8 cellular contexts compared by ENCODE assay signal in genomic region chr14:53151523-53151866, GRCh38. TPM values are rescaled to one million over a fixed set of nuclear protein-coding genes. Genes with fewer than 3 reads are reported as not detected.
DNase-seq lines count a peak whose midpoint lies in the region; ATAC-seq and TF ChIP-seq lines count a peak whose summit lies in the region.

No MANE protein-coding gene starts in this region.

- H3K9me3 Mint-ChIP-seq in glutamatergic neuron (ENCODE audit: unreplicated experiment) = peaks cover 16% of the 10 kb centered on the region

- TF ChIP-seq CTCF in glutamatergic neuron (IDR thresholded peaks at IDR 0.05; ENCODE audit: partially characterized antibody, unreplicated experiment) = no peak

- H3K4me1 Mint-ChIP-seq in glutamatergic neuron (ENCODE audit: low read depth, unreplicated experiment) = peaks cover 23% of the 10 kb centered on the region

- ATAC-seq in GM18505 (IDR thresholded peaks at IDR 0.05; ENCODE audit: unreplicated experiment) (no peak), SK-N-SH treated with all-trans-retinoic acid at 6 μM for 48 hours (peak; percentile 32), GM21737 (IDR thresholded peaks at IDR 0.05; ENCODE audit: unreplicated experiment) (no peak)

- H3K27ac Mint-ChIP-seq in glutamatergic neuron (ENCODE audit: unreplicated experiment) = peak overlapping the region; percentile 88

- peak; percentile 36 for TF ChIP-seq POLR2A in GM18505 (IDR thresholded peaks at IDR 0.05; ENCODE audit: borderline replicate concordance, extremely low read depth, insufficient read depth, insufficient read length)

- H3K27me3 Mint-ChIP-seq in glutamatergic neuron (ENCODE audit: unreplicated experiment) = peaks cover 13% of the 10 kb centered on the region

- H3K36me3 Mint-ChIP-seq in glutamatergic neuron (ENCODE audit: unreplicated experiment) = peaks cover 4% of the 10 kb centered on the region

- peak overlapping the region; percentile 97 for H3K4me3 Mint-ChIP-seq in glutamatergic neuron (ENCODE audit: unreplicated experiment)

- DNase-seq in glutamatergic neuron (no peak), skeletal muscle cell (ENCODE audit: low read depth) (no peak), HPDE6-E6E7 (ENCODE audit: extremely low spot score) (no peak), NCI-H446 treated with DMSO at 0.1 percent for 48 hours (lab: John Stamatoyannopoulos, UW) (no peak)
- no peak for DNase-seq in central memory CD4-positive, alpha-beta T cell

- peak overlapping the region; percentile 84 for H3K4me3 ChIP-seq in skeletal muscle cell (ENCODE audit: low read depth, low read length)

TF ChIP-seq in SK-N-SH treated with all-trans-retinoic acid at 6 μM for 48 hours, 23 proteins besides CTCF, POLR2A, EP300 and RAD21:
- no peak for TF ChIP-seq TSHZ2 (CRISPR knock-in tag; IDR thresholded peaks at IDR 0.05)
- no peak for TF ChIP-seq ISL1 (CRISPR knock-in tag; IDR thresholded peaks at IDR 0.05)
- no peak for TF ChIP-seq ZFP3 (CRISPR knock-in tag; IDR thresholded peaks at IDR 0.05)
- no peak for TF ChIP-seq PATZ1 (CRISPR knock-in tag; IDR thresholded peaks at IDR 0.05; ENCODE audit: borderline replicate concordance)
- no peak for TF ChIP-seq ZNF8 (CRISPR knock-in tag; IDR thresholded peaks at IDR 0.05)
- TF ChIP-seq, protein P1, sequence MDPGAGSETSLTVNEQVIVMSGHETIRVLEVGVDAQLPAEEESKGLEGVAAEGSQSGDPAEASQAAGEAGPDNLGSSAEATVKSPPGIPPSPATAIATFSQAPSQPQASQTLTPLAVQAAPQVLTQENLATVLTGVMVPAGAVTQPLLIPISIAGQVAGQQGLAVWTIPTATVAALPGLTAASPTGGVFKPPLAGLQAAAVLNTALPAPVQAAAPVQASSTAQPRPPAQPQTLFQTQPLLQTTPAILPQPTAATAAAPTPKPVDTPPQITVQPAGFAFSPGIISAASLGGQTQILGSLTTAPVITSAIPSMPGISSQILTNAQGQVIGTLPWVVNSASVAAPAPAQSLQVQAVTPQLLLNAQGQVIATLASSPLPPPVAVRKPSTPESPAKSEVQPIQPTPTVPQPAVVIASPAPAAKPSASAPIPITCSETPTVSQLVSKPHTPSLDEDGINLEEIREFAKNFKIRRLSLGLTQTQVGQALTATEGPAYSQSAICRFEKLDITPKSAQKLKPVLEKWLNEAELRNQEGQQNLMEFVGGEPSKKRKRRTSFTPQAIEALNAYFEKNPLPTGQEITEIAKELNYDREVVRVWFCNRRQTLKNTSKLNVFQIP (CRISPR knock-in tag; IDR thresholded peaks at IDR 0.05; ENCODE audit: borderline replicate concordance, low read depth) = no peak
- no peak for TF ChIP-seq ZFP30 (CRISPR knock-in tag; IDR thresholded peaks at IDR 0.05)
- no peak for TF ChIP-seq BACH2 (CRISPR knock-in tag; IDR thresholded peaks at IDR 0.05; ENCODE audit: borderline replicate concordance)
- TF ChIP-seq, protein P2, sequence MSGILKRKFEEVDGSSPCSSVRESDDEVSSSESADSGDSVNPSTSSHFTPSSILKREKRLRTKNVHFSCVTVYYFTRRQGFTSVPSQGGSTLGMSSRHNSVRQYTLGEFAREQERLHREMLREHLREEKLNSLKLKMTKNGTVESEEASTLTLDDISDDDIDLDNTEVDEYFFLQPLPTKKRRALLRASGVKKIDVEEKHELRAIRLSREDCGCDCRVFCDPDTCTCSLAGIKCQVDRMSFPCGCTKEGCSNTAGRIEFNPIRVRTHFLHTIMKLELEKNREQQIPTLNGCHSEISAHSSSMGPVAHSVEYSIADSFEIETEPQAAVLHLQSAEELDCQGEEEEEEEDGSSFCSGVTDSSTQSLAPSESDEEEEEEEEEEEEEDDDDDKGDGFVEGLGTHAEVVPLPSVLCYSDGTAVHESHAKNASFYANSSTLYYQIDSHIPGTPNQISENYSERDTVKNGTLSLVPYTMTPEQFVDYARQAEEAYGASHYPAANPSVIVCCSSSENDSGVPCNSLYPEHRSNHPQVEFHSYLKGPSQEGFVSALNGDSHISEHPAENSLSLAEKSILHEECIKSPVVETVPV (CRISPR knock-in tag; IDR thresholded peaks at IDR 0.05) = no peak
- TF ChIP-seq ARNTL (CRISPR knock-in tag; IDR thresholded peaks at IDR 0.05; ENCODE audit: borderline replicate concordance, low read depth) = no peak
- TF ChIP-seq TCF4 (CRISPR knock-in tag; IDR thresholded peaks at IDR 0.05; ENCODE audit: borderline replicate concordance) = no peak
- TF ChIP-seq TOX (CRISPR knock-in tag; IDR thresholded peaks at IDR 0.05; ENCODE audit: borderline replicate concordance) = no peak
- no peak for TF ChIP-seq CREB5 (CRISPR knock-in tag; IDR thresholded peaks at IDR 0.05; ENCODE audit: low read depth)
- TF ChIP-seq ZC3H10 (CRISPR knock-in tag; IDR thresholded peaks at IDR 0.05) = no peak
- no peak for TF ChIP-seq ZNF565 (CRISPR knock-in tag; conservative IDR thresholded peaks at IDR 0.05; ENCODE audit: low read depth)
- TF ChIP-seq SNAI2 (CRISPR knock-in tag; IDR thresholded peaks at IDR 0.05) = no peak

RNA-seq across cellular contexts. Expression of gene DDHD1, which starts 1.6 kb away (rescaled TPM):
- total RNA-seq in glutamatergic neuron (ENCODE audit: unreplicated experiment) = 38.1 TPM
